Comparison of ENCODE assay signal across 1 cellular context in the genomic region with DNA sequence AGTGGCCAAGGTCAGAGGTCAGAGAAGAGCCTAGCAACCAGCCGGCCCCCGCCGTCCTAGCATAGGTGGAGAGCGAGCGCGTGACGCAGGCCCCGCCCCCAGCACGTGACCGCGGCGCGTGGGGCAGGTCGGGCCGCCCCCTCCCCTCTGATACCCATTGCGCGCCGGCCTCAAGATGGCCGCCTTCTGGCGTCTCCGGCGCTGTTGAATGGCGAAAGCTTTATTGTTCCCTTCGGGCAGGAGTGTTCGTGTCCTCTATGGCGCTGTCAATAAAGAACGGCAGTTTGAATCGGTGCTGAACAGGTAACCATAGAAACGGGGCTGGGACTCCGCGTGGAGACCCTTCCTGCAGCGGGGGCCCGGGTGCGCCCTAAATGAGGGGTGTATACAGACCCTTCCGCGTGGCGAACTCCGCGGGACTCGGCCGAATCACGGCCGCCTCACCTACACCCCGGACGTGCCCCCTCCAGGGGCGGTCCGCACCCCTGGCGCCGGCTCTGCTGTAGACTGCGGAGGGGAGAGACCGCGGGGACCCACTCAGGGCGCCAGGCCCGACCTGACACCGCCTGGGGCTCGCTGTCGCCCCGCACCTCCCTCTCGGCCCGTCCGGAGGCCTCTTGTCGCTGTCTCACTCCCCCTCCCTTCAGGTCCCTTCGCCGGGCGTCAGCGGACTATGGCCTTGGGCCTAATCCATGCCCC.
A peak's percentile ranks its signal among the peaks of the same experiment; 100 is the strongest.
TF ChIP-seq lines count a peak whose summit lies in the region.

A gene with protein sequence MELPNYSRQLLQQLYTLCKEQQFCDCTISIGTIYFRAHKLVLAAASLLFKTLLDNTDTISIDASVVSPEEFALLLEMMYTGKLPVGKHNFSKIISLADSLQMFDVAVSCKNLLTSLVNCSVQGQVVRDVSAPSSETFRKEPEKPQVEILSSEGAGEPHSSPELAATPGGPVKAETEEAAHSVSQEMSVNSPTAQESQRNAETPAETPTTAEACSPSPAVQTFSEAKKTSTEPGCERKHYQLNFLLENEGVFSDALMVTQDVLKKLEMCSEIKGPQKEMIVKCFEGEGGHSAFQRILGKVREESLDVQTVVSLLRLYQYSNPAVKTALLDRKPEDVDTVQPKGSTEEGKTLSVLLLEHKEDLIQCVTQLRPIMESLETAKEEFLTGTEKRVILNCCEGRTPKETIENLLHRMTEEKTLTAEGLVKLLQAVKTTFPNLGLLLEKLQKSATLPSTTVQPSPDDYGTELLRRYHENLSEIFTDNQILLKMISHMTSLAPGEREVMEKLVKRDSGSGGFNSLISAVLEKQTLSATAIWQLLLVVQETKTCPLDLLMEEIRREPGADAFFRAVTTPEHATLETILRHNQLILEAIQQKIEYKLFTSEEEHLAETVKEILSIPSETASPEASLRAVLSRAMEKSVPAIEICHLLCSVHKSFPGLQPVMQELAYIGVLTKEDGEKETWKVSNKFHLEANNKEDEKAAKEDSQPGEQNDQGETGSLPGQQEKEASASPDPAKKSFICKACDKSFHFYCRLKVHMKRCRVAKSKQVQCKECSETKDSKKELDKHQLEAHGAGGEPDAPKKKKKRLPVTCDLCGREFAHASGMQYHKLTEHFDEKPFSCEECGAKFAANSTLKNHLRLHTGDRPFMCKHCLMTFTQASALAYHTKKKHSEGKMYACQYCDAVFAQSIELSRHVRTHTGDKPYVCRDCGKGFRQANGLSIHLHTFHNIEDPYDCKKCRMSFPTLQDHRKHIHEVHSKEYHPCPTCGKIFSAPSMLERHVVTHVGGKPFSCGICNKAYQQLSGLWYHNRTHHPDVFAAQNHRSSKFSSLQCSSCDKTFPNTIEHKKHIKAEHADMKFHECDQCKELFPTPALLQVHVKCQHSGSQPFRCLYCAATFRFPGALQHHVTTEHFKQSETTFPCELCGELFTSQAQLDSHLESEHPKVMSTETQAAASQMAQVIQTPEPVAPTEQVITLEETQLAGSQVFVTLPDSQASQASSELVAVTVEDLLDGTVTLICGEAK (plus strand): TSS at position 150 of the 699 bp plus-strand sequence. CDS start 38,098 bp downstream, outside the sequence.

TF ChIP-seq in HepG2, 621 proteins besides CTCF, POLR2A, EP300 and RAD21 (continued from another document and continues in another):
- TF ChIP-seq, protein P1, sequence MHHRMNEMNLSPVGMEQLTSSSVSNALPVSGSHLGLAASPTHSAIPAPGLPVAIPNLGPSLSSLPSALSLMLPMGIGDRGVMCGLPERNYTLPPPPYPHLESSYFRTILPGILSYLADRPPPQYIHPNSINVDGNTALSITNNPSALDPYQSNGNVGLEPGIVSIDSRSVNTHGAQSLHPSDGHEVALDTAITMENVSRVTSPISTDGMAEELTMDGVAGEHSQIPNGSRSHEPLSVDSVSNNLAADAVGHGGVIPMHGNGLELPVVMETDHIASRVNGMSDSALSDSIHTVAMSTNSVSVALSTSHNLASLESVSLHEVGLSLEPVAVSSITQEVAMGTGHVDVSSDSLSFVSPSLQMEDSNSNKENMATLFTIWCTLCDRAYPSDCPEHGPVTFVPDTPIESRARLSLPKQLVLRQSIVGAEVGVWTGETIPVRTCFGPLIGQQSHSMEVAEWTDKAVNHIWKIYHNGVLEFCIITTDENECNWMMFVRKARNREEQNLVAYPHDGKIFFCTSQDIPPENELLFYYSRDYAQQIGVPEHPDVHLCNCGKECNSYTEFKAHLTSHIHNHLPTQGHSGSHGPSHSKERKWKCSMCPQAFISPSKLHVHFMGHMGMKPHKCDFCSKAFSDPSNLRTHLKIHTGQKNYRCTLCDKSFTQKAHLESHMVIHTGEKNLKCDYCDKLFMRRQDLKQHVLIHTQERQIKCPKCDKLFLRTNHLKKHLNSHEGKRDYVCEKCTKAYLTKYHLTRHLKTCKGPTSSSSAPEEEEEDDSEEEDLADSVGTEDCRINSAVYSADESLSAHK (CRISPR knock-in tag; IDR thresholded peaks at IDR 0.05; ENCODE audit: borderline replicate concordance), result peak; percentile 37; the same call in 1 of the 2 replicates
- TF ChIP-seq ZNF713 (CRISPR knock-in tag; IDR thresholded peaks at IDR 0.05) (no peak), ZNF549 (CRISPR knock-in tag; IDR thresholded peaks at IDR 0.05) (no peak), ZNF326 (CRISPR knock-in tag; IDR thresholded peaks at IDR 0.05; ENCODE audit: borderline replicate concordance) (no peak), HNRNPH1 (optimal IDR thresholded peaks at IDR 0.05; ENCODE audit: low read depth, low read length) (no peak), LCORL (IDR thresholded peaks at IDR 0.05) (no peak), LCORL (CRISPR knock-in tag; IDR thresholded peaks at IDR 0.05) (peak; percentile 86), ZNF329 (CRISPR knock-in tag; IDR thresholded peaks at IDR 0.05; ENCODE audit: low read depth) (no peak), HNF4A (CRISPR knock-in tag; IDR thresholded peaks at IDR 0.05) (peak; percentile 51), BHLHE40 (IDR thresholded peaks at IDR 0.05; ENCODE audit: low read length) (peak; percentile 99), ZFAT (CRISPR knock-in tag; conservative IDR thresholded peaks at IDR 0.05) (no peak), TOE1 (CRISPR knock-in tag; IDR thresholded peaks at IDR 0.05) (0 out of 2 replicates have a peak, but pooled peaks have one; percentile 58), NFRKB (IDR thresholded peaks at IDR 0.05) (peak; percentile 78; the same call in 1 of the 2 replicates), IKZF1 (IDR thresholded peaks at IDR 0.05) (no peak), ZSCAN29 (CRISPR knock-in tag; conservative IDR thresholded peaks at IDR 0.05) (peak; percentile 49), SALL1 (CRISPR knock-in tag; IDR thresholded peaks at IDR 0.05) (peak; percentile 92), MED13 (CRISPR knock-in tag; IDR thresholded peaks at IDR 0.05) (peak; percentile 72), SRSF4 (IDR thresholded peaks at IDR 0.05; ENCODE audit: low read depth, low read length, poor library complexity, severe bottlenecking) (no peak), FOXP1 (IDR thresholded peaks at IDR 0.05) (peak; percentile 22; the same call in 1 of the 2 replicates), FOXP1 (CRISPR knock-in tag; IDR thresholded peaks at IDR 0.05) (peak; percentile 72)
- TF ChIP-seq, protein P2, sequence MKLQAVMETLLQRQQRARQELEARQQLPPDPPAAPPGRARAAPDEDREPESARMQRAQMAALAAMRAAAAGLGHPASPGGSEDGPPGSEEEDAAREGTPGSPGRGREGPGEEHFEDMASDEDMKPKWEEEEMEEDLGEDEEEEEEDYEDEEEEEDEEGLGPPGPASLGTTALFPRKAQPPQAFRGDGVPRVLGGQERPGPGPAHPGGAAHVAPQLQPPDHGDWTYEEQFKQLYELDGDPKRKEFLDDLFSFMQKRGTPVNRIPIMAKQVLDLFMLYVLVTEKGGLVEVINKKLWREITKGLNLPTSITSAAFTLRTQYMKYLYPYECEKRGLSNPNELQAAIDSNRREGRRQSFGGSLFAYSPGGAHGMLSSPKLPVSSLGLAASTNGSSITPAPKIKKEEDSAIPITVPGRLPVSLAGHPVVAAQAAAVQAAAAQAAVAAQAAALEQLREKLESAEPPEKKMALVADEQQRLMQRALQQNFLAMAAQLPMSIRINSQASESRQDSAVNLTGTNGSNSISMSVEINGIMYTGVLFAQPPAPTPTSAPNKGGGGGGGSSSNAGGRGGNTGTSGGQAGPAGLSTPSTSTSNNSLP (IDR thresholded peaks at IDR 0.05; ENCODE audit: low read depth, low read length), result no peak
- TF ChIP-seq, protein P3, sequence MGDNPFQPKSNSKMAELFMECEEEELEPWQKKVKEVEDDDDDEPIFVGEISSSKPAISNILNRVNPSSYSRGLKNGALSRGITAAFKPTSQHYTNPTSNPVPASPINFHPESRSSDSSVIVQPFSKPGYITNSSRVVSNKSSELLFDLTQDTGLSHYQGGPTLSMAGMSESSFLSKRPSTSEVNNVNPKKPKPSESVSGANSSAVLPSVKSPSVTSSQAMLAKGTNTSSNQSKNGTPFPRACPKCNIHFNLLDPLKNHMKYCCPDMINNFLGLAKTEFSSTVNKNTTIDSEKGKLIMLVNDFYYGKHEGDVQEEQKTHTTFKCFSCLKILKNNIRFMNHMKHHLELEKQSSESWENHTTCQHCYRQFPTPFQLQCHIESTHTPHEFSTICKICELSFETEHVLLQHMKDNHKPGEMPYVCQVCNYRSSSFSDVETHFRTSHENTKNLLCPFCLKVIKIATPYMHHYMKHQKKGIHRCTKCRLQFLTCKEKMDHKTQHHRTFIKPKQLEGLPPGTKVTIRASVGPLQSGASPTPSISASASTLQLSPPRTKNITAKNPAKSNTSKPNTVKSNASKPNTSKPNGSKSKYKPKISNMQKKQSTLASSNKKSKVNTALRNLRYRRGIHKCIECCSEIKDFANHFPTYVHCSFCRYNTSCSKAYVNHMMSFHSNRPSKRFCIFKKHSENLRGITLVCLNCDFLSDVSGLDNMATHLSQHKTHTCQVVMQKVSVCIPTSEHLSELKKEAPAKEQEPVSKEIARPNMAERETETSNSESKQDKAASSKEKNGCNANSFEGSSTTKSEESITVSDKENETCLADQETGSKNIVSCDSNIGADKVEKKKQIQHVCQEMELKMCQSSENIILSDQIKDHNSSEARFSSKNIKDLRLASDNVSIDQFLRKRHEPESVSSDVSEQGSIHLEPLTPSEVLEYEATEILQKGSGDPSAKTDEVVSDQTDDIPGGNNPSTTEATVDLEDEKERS (CRISPR knock-in tag; IDR thresholded peaks at IDR 0.05), result peak; percentile 79
- TF ChIP-seq, protein P4, sequence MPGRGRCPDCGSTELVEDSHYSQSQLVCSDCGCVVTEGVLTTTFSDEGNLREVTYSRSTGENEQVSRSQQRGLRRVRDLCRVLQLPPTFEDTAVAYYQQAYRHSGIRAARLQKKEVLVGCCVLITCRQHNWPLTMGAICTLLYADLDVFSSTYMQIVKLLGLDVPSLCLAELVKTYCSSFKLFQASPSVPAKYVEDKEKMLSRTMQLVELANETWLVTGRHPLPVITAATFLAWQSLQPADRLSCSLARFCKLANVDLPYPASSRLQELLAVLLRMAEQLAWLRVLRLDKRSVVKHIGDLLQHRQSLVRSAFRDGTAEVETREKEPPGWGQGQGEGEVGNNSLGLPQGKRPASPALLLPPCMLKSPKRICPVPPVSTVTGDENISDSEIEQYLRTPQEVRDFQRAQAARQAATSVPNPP (CRISPR knock-in tag; IDR thresholded peaks at IDR 0.05), result 0 out of 2 replicates have a peak, but pooled peaks have one; percentile 72
- TF ChIP-seq, protein P5, sequence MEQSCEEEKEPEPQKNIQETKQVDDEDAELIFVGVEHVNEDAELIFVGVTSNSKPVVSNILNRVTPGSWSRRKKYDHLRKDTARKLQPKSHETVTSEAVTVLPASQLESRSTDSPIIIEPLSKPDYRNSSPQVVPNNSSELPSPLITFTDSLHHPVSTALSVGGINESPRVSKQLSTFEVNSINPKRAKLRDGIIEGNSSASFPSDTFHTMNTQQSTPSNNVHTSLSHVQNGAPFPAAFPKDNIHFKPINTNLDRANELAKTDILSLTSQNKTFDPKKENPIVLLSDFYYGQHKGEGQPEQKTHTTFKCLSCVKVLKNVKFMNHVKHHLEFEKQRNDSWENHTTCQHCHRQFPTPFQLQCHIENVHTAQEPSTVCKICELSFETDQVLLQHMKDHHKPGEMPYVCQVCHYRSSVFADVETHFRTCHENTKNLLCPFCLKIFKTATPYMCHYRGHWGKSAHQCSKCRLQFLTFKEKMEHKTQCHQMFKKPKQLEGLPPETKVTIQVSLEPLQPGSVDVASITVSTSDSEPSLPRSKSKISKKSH (CRISPR knock-in tag; IDR thresholded peaks at IDR 0.05; ENCODE audit: borderline replicate concordance), result no peak
- TF ChIP-seq, protein P6, sequence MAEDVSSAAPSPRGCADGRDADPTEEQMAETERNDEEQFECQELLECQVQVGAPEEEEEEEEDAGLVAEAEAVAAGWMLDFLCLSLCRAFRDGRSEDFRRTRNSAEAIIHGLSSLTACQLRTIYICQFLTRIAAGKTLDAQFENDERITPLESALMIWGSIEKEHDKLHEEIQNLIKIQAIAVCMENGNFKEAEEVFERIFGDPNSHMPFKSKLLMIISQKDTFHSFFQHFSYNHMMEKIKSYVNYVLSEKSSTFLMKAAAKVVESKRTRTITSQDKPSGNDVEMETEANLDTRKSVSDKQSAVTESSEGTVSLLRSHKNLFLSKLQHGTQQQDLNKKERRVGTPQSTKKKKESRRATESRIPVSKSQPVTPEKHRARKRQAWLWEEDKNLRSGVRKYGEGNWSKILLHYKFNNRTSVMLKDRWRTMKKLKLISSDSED (CRISPR knock-in tag; IDR thresholded peaks at IDR 0.05), result no peak
- TF ChIP-seq, protein P7, sequence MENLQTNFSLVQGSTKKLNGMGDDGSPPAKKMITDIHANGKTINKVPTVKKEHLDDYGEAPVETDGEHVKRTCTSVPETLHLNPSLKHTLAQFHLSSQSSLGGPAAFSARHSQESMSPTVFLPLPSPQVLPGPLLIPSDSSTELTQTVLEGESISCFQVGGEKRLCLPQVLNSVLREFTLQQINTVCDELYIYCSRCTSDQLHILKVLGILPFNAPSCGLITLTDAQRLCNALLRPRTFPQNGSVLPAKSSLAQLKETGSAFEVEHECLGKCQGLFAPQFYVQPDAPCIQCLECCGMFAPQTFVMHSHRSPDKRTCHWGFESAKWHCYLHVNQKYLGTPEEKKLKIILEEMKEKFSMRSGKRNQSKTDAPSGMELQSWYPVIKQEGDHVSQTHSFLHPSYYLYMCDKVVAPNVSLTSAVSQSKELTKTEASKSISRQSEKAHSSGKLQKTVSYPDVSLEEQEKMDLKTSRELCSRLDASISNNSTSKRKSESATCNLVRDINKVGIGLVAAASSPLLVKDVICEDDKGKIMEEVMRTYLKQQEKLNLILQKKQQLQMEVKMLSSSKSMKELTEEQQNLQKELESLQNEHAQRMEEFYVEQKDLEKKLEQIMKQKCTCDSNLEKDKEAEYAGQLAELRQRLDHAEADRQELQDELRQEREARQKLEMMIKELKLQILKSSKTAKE (CRISPR knock-in tag; IDR thresholded peaks at IDR 0.05; ENCODE audit: borderline replicate concordance), result no peak
- TF ChIP-seq, protein P8, sequence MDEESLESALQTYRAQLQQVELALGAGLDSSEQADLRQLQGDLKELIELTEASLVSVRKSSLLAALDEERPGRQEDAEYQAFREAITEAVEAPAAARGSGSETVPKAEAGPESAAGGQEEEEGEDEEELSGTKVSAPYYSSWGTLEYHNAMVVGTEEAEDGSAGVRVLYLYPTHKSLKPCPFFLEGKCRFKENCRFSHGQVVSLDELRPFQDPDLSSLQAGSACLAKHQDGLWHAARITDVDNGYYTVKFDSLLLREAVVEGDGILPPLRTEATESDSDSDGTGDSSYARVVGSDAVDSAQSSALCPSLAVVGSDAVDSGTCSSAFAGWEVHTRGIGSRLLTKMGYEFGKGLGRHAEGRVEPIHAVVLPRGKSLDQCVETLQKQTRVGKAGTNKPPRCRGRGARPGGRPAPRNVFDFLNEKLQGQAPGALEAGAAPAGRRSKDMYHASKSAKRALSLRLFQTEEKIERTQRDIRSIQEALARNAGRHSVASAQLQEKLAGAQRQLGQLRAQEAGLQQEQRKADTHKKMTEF (CRISPR knock-in tag; IDR thresholded peaks at IDR 0.05), result peak; percentile 95
- TF ChIP-seq, protein P9, sequence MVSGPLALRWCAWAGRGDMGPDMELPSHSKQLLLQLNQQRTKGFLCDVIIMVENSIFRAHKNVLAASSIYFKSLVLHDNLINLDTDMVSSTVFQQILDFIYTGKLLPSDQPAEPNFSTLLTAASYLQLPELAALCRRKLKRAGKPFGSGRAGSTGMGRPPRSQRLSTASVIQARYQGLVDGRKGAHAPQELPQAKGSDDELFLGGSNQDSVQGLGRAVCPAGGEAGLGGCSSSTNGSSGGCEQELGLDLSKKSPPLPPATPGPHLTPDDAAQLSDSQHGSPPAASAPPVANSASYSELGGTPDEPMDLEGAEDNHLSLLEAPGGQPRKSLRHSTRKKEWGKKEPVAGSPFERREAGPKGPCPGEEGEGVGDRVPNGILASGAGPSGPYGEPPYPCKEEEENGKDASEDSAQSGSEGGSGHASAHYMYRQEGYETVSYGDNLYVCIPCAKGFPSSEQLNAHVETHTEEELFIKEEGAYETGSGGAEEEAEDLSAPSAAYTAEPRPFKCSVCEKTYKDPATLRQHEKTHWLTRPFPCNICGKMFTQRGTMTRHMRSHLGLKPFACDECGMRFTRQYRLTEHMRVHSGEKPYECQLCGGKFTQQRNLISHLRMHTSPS (CRISPR knock-in tag; IDR thresholded peaks at IDR 0.05; ENCODE audit: low read depth), result 0 out of 2 replicates have a peak, but pooled peaks have one; percentile 35
